8 cellular contexts compared by ENCODE assay signal in genomic region chr19:45076029-45076850, GRCh38. TPM values are rescaled to one million over a fixed set of nuclear protein-coding genes. Genes with fewer than 3 reads are reported as not detected.
DNase-seq lines count a peak whose midpoint lies in the region; ATAC-seq lines count a peak whose summit lies in the region.

TSS of gene ZNF296 (minus strand) at chr19:45076478. CDS start at chr19:45076373, 105 bp downstream.

- H3K4me1 ChIP-seq in CD8-positive, alpha-beta memory T cell (ENCODE audit: insufficient read depth, low read length) = peaks cover 42% of the 10 kb centered on the region
- H3K4me1 ChIP-seq in HUES48 (ENCODE audit: control insufficient read depth, insufficient read depth, low read length) (peaks cover 42% of the 10 kb centered on the region), aorta (ENCODE audit: control insufficient read depth in 1 of 2, insufficient read depth in 2 of 2, low read length in 2 of 2) (no peaks in the 10 kb centered on the region)

- no peaks in the 10 kb centered on the region for H3K9me3 ChIP-seq in CD8-positive, alpha-beta memory T cell (ENCODE audit: low read length)
- no peaks in the 10 kb centered on the region for H3K9me3 ChIP-seq in HUES48 (ENCODE audit: control insufficient read depth, insufficient read depth, low read length)
- no peaks in the 10 kb centered on the region for H3K9me3 ChIP-seq in aorta (ENCODE audit: control insufficient read depth, low read length)

- no peaks in the 10 kb centered on the region for H3K36me3 ChIP-seq in CD8-positive, alpha-beta memory T cell (ENCODE audit: insufficient read depth, low read length)
- H3K36me3 ChIP-seq in HUES48 (ENCODE audit: control insufficient read depth, insufficient read depth, low read length) (peaks cover 22% of the 10 kb centered on the region), aorta (ENCODE audit: control insufficient read depth in 1 of 2, insufficient read depth in 2 of 2, low read length in 1 of 2) (no peaks in the 10 kb centered on the region)

- intact Hi-C loops in cardiac septum (cut with DNase I) (loop anchor here (5.0 kb wide), 2 partner anchors 39 to 101 kb away; partner anchors contain the start of genes BLOC1S3, CLASRP and TRAPPC6A), aorta (cut with DNase I) (loop anchor here in 1 of 2 donors (5.0 kb wide), 1 partner anchor 39 kb away; the partner anchor contains the start of gene CLASRP)

- POLR2A ChIA-PET in CD8-positive, alpha-beta memory T cell (lab: Charles Lee) = no interaction called here

- H3K27ac ChIP-seq in CD8-positive, alpha-beta memory T cell (ENCODE audit: low read depth, low read length) = peak within 1 kb of the TSS; percentile 53
- H3K27ac ChIP-seq in HUES48 (ENCODE audit: low read depth, low read length) = peak within 1 kb of the TSS; percentile 75
- no peak within 1 kb of the TSS for H3K27ac ChIP-seq in aorta (ENCODE audit: low read depth in 1 of 2, low read length in 2 of 2)

- peak within 1 kb of the TSS; percentile 82 to 97 (median 90) for H3K27ac Mint-ChIP-seq in CD8-positive, alpha-beta memory T cell

- WGBS in aorta, 2 donors = 2% methylated on average over 48 to 81 of the region's 81 CpGs

- CTCF ChIA-PET in CD8-positive, alpha-beta memory T cell (lab: Charles Lee) = interaction anchor here (1.6 to 2.5 kb wide), 2 partner anchors 16 to 17 kb away, joined by 7 to 8 read pairs; partner anchors contain the start of gene PPP1R37

- peak within 1 kb of the TSS; percentile 57 for H3K4me3 ChIP-seq in CD8-positive, alpha-beta memory T cell (ENCODE audit: low read length)
- H3K4me3 ChIP-seq in HUES48 (ENCODE audit: low read depth, low read length) (peak within 1 kb of the TSS; percentile 90), aorta (ENCODE audit: low read length in 2 of 2) (no peak within 1 kb of the TSS)

- H3K9me3 Mint-ChIP-seq in CD8-positive, alpha-beta memory T cell = no peaks in the 10 kb centered on the region

- H3K4me1 Mint-ChIP-seq in CD8-positive, alpha-beta memory T cell = peaks cover 39 to 60% (median 45%) of the 10 kb centered on the region in 3 donors

- H3K27me3 Mint-ChIP-seq in CD8-positive, alpha-beta memory T cell = no peaks in the 10 kb centered on the region

- peak within 1 kb of the TSS; percentile 78 to 97 (median 84) for H3K4me3 Mint-ChIP-seq in CD8-positive, alpha-beta memory T cell

- DNase-seq in CD8-positive, alpha-beta memory T cell = peak; percentile 70 to 85 (median 75)
- peak; percentile 54 for DNase-seq in SHP77 treated with DMSO at 0.1 percent for 48 hours (lab: John Stamatoyannopoulos, UW)
- peak; percentile 86 for DNase-seq in activated naive CD4-positive, alpha-beta T cell treated with Interleukin-2 at 50 U/mL for 16 hours
- peak; percentile 91 for DNase-seq in cardiac septum (ENCODE audit: low spot score)
- peak; percentile 17 for DNase-seq in renal cortical epithelial cell (ENCODE audit: low read depth)
- peak; percentile 82 to 89 for DNase-seq in aorta

- peaks cover 0 to 19% (median 1%) of the 10 kb centered on the region in 3 donors for H3K36me3 Mint-ChIP-seq in CD8-positive, alpha-beta memory T cell

- peak; percentile 44 for ATAC-seq in GM19397 (IDR thresholded peaks at IDR 0.05; ENCODE audit: unreplicated experiment)
- ATAC-seq in aorta (ENCODE audit: low FRiP score) = peak; percentile 59

- no peaks in the 10 kb centered on the region for H3K27me3 ChIP-seq in CD8-positive, alpha-beta memory T cell (ENCODE audit: insufficient read depth, low read length, poor library complexity, severe bottlenecking)
- no peaks in the 10 kb centered on the region for H3K27me3 ChIP-seq in HUES48 (ENCODE audit: control insufficient read depth, insufficient read depth, low read length)
- H3K27me3 ChIP-seq in aorta (ENCODE audit: control insufficient read depth in 1 of 2, insufficient read depth in 2 of 2, low read length in 1 of 2) = no peaks in the 10 kb centered on the region

- peak within 1 kb of the TSS; percentile 41; the same call in 1 of the 2 replicates for H3K9ac ChIP-seq in HUES48 (ENCODE audit: low read depth, low read length)

RNA-seq across cellular contexts. Expression of gene ZNF296, which starts in this region (rescaled TPM):
- total RNA-seq in CD8-positive, alpha-beta memory T cell = 1 to 10 TPM; 7.9 to 8.5 TPM
- 6.7 TPM for polyA plus RNA-seq in CD8-positive, alpha-beta memory T cell
- total RNA-seq in cardiac septum = 0.13 TPM
- total RNA-seq in renal cortical epithelial cell = 0.65 TPM in 1 of 2 replicates, not detected in the other
- under 1 TPM; 0.19 to 0.45 TPM for total RNA-seq in aorta
- 1 to 10 TPM in 1 of 2 donors, under 1 TPM in 1; 0.38 to 1.1 TPM for polyA plus RNA-seq in aorta

Comparison
In these comparisons a context has a peak if more than half of its experiments do, and no peak if none do; other contexts are left out.
1. Peak in DNase-seq in cardiac septum; RNA of the gene not detected or under 1 TPM.
2. Peak in DNase-seq in renal cortical epithelial cell; RNA of the gene not detected or under 1 TPM.
3. DNase-seq: peak in every context shown above with its lines; median percentile 91 in cardiac septum; 86 in activated naive CD4-positive, alpha-beta T cell treated with Interleukin-2 at 50 U/mL for 16 hours; 86 in aorta; 75 in CD8-positive, alpha-beta memory T cell; 54 in SHP77 treated with DMSO at 0.1 percent for 48 hours; 17 in renal cortical epithelial cell.
4. H3K27ac ChIP-seq: peak in CD8-positive, alpha-beta memory T cell (single experiment) and HUES48 (single experiment); none in aorta (0 of 2).
5. H3K4me3 ChIP-seq: peak in CD8-positive, alpha-beta memory T cell (single experiment) and HUES48 (single experiment); none in aorta (0 of 2).